14 cellular contexts compared by ENCODE assay signal in the genomic region with DNA sequence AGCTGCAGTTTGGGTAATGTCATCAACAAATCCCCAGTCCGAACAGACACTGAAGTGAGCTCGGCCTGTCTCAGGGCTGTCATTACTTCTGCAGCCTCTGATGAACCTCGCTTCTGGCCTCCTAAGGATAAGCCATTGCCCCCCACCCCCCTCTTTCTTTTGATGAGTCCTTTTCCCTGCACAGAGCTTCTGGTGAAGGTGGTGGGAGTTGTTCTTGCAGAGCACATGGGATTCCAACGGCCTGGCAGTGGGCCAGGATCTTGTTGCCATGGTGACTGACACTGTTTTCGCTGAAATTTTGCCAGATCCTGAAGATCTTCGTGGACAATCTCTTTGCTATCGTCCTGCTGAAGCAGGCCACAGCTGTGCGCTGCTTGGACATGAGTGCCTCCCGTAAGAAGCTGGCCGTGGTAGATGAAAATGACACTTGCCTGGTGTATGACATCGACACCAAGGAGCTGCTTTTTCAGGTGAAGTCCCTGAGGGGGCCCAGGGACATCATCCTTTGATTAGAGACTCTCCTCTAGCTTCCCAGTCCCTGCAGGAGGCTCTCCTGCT. TPM values are rescaled to one million over a fixed set of nuclear protein-coding genes. Genes with fewer than 3 reads are reported as not detected.
DNase-seq lines count a peak whose midpoint lies in the region; ATAC-seq, FAIRE-seq and TF ChIP-seq lines count a peak whose summit lies in the region.
"Not testable (repeated sequence)": the region's sequence is repeated elsewhere in the genome, so short reads cannot be mapped to it uniquely, and the experiment has no call there.
"Had no signal": no experiment of that assay in that cellular context is flagged by ENCODE, and none has a peak within 500 bp of the region (broad histone marks: within the 10 kb centered on the region; RNA-seq: fewer than 3 reads in every experiment).

No MANE protein-coding gene starts in this region.

- ATAC-seq in CD4-positive, CD25-positive, alpha-beta regulatory T cell (ENCODE audit: low read depth in 2 of 2) = not testable (repeated sequence)
- ATAC-seq in omental fat pad (ENCODE audit: low FRiP score) = peak; percentile 4

- TF ChIP-seq POLR2A in esophagus squamous epithelium (IDR thresholded peaks at IDR 0.05); suprapubic skin (IDR thresholded peaks at IDR 0.05): not testable (repeated sequence)

- H3K27ac Mint-ChIP-seq in CD4-positive, CD25-positive, alpha-beta regulatory T cell = peak overlapping the region; percentile 39 to 99 (median 98)
- H3K27ac Mint-ChIP-seq in activated T-helper 1 cell treated with anti-CD3 and anti-CD28 coated beads, Interleukin-12 subunit alpha, Interleukin-12 subunit beta, Interleukin-2, Interleukin-4 antibody, amounts not matched to agents 30 ng/mL and 10 ng/mL and 1 ng/mL, durations not matched to agents 14 hours and 24 hours and 36 hours = peak overlapping the region; percentile 82

- peaks cover 48% of the 10 kb centered on the region for H3K36me3 Mint-ChIP-seq in CD4-positive, CD25-positive, alpha-beta regulatory T cell
- H3K36me3 Mint-ChIP-seq in activated T-helper 1 cell treated with anti-CD3 and anti-CD28 coated beads, Interleukin-12 subunit alpha, Interleukin-12 subunit beta, Interleukin-2, Interleukin-4 antibody, amounts not matched to agents 30 ng/mL and 10 ng/mL and 1 ng/mL, durations not matched to agents 14 hours and 24 hours and 36 hours (ENCODE audit: low read depth) = peaks cover 11% of the 10 kb centered on the region

- H3K27me3 ChIP-seq in CD4-positive, CD25-positive, alpha-beta regulatory T cell (ENCODE audit: control insufficient read depth, insufficient read depth, low read length); brain microvascular endothelial cell (replicated peaks); esophagus squamous epithelium; keratinocyte (ENCODE audit: control insufficient read depth, extremely low read depth, insufficient read depth, low read length); suprapubic skin: not testable (repeated sequence)

- H3K9ac ChIP-seq in keratinocyte (ENCODE audit: control insufficient read depth, extremely low read depth, insufficient read depth, low read length) = peak overlapping the region; percentile 49

- not testable (repeated sequence) for H3K9me3 Mint-ChIP-seq in CD4-positive, CD25-positive, alpha-beta regulatory T cell; activated T-helper 1 cell treated with anti-CD3 and anti-CD28 coated beads, Interleukin-12 subunit alpha, Interleukin-12 subunit beta, Interleukin-2, Interleukin-4 antibody, amounts not matched to agents 30 ng/mL and 10 ng/mL and 1 ng/mL, durations not matched to agents 14 hours and 24 hours and 36 hours

- H3K4me1 ChIP-seq in CD4-positive, CD25-positive, alpha-beta regulatory T cell (ENCODE audit: control insufficient read depth, insufficient read depth, low read length, poor library complexity, severe bottlenecking) = peaks cover 18% of the 10 kb centered on the region
- H3K4me1 ChIP-seq in esophagus squamous epithelium = peaks cover 8 to 50% (median 31%) of the 10 kb centered on the region in 3 donors
- peaks cover 14% of the 10 kb centered on the region for H3K4me1 ChIP-seq in keratinocyte (ENCODE audit: control insufficient read depth, extremely low read depth, insufficient read depth, low read length)
- peaks cover 43% of the 10 kb centered on the region for H3K4me1 ChIP-seq in suprapubic skin

- H3K79me2 ChIP-seq in keratinocyte (ENCODE audit: control insufficient read depth, insufficient read depth, low read length) = not testable (repeated sequence)

- not testable (repeated sequence) for H2AFZ ChIP-seq in keratinocyte (ENCODE audit: control insufficient read depth, low read length)

- intact Hi-C loops in activated T-helper 1 cell treated with anti-CD3 and anti-CD28 coated beads, Interleukin-12 subunit alpha, Interleukin-12 subunit beta, Interleukin-2, Interleukin-4 antibody, amounts not matched to agents 30 ng/mL and 10 ng/mL and 1 ng/mL, durations not matched to agents 14 hours and 24 hours and 36 hours (cut with micrococcal nuclease) = not testable (repeated sequence)
- intact Hi-C loops in esophagus squamous epithelium (cut with DNase I) = loop anchor here (10.0 kb wide), 1 partner anchor 123 kb away; a partner anchor contains a TSS

- H3K4me3 ChIP-seq in CD4-positive, CD25-positive, alpha-beta regulatory T cell (ENCODE audit: low read depth, low read length); brain microvascular endothelial cell (ENCODE audit: low read depth, low read length); esophagus squamous epithelium; keratinocyte (ENCODE audit: control insufficient read depth in 2 of 3, extremely low read depth in 1 of 3, insufficient read depth in 2 of 3, low read depth in 1 of 3, low read length in 3 of 3); suprapubic skin: not testable (repeated sequence)

- DNase-seq in CD4-positive, CD25-positive, alpha-beta regulatory T cell; activated T-helper 1 cell treated with anti-CD3 and anti-CD28 coated beads, Interleukin-12 subunit alpha, Interleukin-12 subunit beta, Interleukin-2, Interleukin-4 antibody, amounts not matched to agents 30 ng/mL and 10 ng/mL and 1 ng/mL, durations not matched to agents 14 hours and 24 hours and 36 hours (ENCODE audit: low spot score); esophagus squamous epithelium (lab: John Stamatoyannopoulos, UW); keratinocyte (ENCODE audit: low read depth, low spot score); omental fat pad (ENCODE audit: low spot score); suprapubic skin (ENCODE audit: low spot score in 2 of 2): not testable (repeated sequence)
- peak; percentile 82 for DNase-seq in NCI-H2227 (lab: John Stamatoyannopoulos, UW; ENCODE audit: unreplicated experiment)
- peak; percentile 78 for DNase-seq in brain microvascular endothelial cell

- in situ Hi-C loops in brain microvascular endothelial cell (cut with HindIII; ENCODE audit: low pct_ligation_motif_present, low sequenced_read_pairs) = not testable (repeated sequence)

- H3K27ac ChIP-seq in CD4-positive, CD25-positive, alpha-beta regulatory T cell (ENCODE audit: insufficient read depth, low read length, poor library complexity, severe bottlenecking) = peak overlapping the region; percentile 71
- not testable (repeated sequence) for H3K27ac ChIP-seq in brain microvascular endothelial cell
- H3K27ac ChIP-seq in esophagus squamous epithelium = peak overlapping the region; percentile 71 to 84 (median 81)
- peak overlapping the region; percentile 24 for H3K27ac ChIP-seq in keratinocyte (ENCODE audit: control insufficient read depth, insufficient read depth, low read length)
- peak overlapping the region; percentile 66 for H3K27ac ChIP-seq in suprapubic skin

- TF ChIP-seq CTCF in brain microvascular endothelial cell (IDR thresholded peaks at IDR 0.05; ENCODE audit: low read depth, low read length, missing control alignments); esophagus squamous epithelium (IDR thresholded peaks at IDR 0.05); keratinocyte (optimal IDR thresholded peaks at IDR 0.05 in 1 of 3, IDR thresholded peaks at IDR 0.05 in 1 of 3, conservative IDR thresholded peaks at IDR 0.05 in 1 of 3; ENCODE audit: extremely low read depth in 1 of 3, insufficient read depth in 2 of 3, low read length in 3 of 3); omental fat pad (IDR thresholded peaks at IDR 0.05); suprapubic skin (IDR thresholded peaks at IDR 0.05): not testable (repeated sequence)

- not testable (repeated sequence) for H3K9me1 ChIP-seq in keratinocyte (ENCODE audit: control insufficient read depth, extremely low read depth, insufficient read depth, low read length)

- dilution Hi-C loops in keratinocyte (cut with MboI; ENCODE audit: extremely low pct_ligation_motif_present, low sequenced_read_pairs) = not testable (repeated sequence)

- H3K27me3 Mint-ChIP-seq in CD4-positive, CD25-positive, alpha-beta regulatory T cell; activated T-helper 1 cell treated with anti-CD3 and anti-CD28 coated beads, Interleukin-12 subunit alpha, Interleukin-12 subunit beta, Interleukin-2, Interleukin-4 antibody, amounts not matched to agents 30 ng/mL and 10 ng/mL and 1 ng/mL, durations not matched to agents 14 hours and 24 hours and 36 hours (ENCODE audit: insufficient read depth): not testable (repeated sequence)

- peak; percentile 32 for FAIRE-seq in keratinocyte (lab: Jason Lieb, UNC)

- peak overlapping the region; percentile 26 for H3K4me2 ChIP-seq in keratinocyte (ENCODE audit: control insufficient read depth, extremely low read depth, insufficient read depth, low read depth, low read length)

- H3K4me3 Mint-ChIP-seq in CD4-positive, CD25-positive, alpha-beta regulatory T cell = peak overlapping the region in 1 of 4 donors; percentile 76
- H3K4me3 Mint-ChIP-seq in activated T-helper 1 cell treated with anti-CD3 and anti-CD28 coated beads, Interleukin-12 subunit alpha, Interleukin-12 subunit beta, Interleukin-2, Interleukin-4 antibody, amounts not matched to agents 30 ng/mL and 10 ng/mL and 1 ng/mL, durations not matched to agents 14 hours and 24 hours and 36 hours = not testable (repeated sequence)

- H3K4me1 Mint-ChIP-seq in CD4-positive, CD25-positive, alpha-beta regulatory T cell = peaks cover 6 to 26% (median 10%) of the 10 kb centered on the region in 4 donors
- not testable (repeated sequence) for H3K4me1 Mint-ChIP-seq in activated T-helper 1 cell treated with anti-CD3 and anti-CD28 coated beads, Interleukin-12 subunit alpha, Interleukin-12 subunit beta, Interleukin-2, Interleukin-4 antibody, amounts not matched to agents 30 ng/mL and 10 ng/mL and 1 ng/mL, durations not matched to agents 14 hours and 24 hours and 36 hours (ENCODE audit: low read depth)

- 56 to 60% methylated on average over 5 to 6 of the region's 11 CpGs for WGBS in esophagus squamous epithelium, 2 donors
- 62% methylated on average over 4 of the region's 11 CpGs for WGBS in suprapubic skin

- not testable (repeated sequence) for TF ChIP-seq EP300 in suprapubic skin (IDR thresholded peaks at IDR 0.05)

- H3K9me3 ChIP-seq in CD4-positive, CD25-positive, alpha-beta regulatory T cell (ENCODE audit: control insufficient read depth in 2 of 2, low read length in 2 of 2); esophagus squamous epithelium; keratinocyte (ENCODE audit: control insufficient read depth, low read depth, low read length); suprapubic skin: not testable (repeated sequence)

- H4K20me1 ChIP-seq in keratinocyte (ENCODE audit: control insufficient read depth, extremely low read depth, insufficient read depth, low read length) = not testable (repeated sequence)

- H3K36me3 ChIP-seq in CD4-positive, CD25-positive, alpha-beta regulatory T cell (ENCODE audit: control insufficient read depth, insufficient read depth, low read length) = peaks cover 11% of the 10 kb centered on the region
- not testable (repeated sequence) for H3K36me3 ChIP-seq in brain microvascular endothelial cell (replicated peaks)
- H3K36me3 ChIP-seq in esophagus squamous epithelium = peaks cover 0 to 64% (median 9%) of the 10 kb centered on the region in 3 donors
- H3K36me3 ChIP-seq in keratinocyte (ENCODE audit: control insufficient read depth in 2 of 2, extremely low read depth in 1 of 2, insufficient read depth in 2 of 2, low read length in 2 of 2) = peaks cover 6 to 18% of the 10 kb centered on the region in 2 experiments
- peaks cover 56% of the 10 kb centered on the region for H3K36me3 ChIP-seq in suprapubic skin

RNA-seq across cellular contexts. Expression of a gene that starts 41.3 kb away (rescaled TPM):
- total RNA-seq in CD4-positive, CD25-positive, alpha-beta regulatory T cell = 19.3 TPM
- 1 to 10 TPM; 2.5 to 5.3 (median 3.8) TPM for polyA plus RNA-seq in CD4-positive, CD25-positive, alpha-beta regulatory T cell
- total RNA-seq in activated T-helper 1 cell treated with anti-CD3 and anti-CD28 coated beads, Interleukin-12 subunit alpha, Interleukin-12 subunit beta, Interleukin-2, Interleukin-4 antibody, amounts not matched to agents 30 ng/mL and 10 ng/mL and 1 ng/mL, durations not matched to agents 14 hours and 24 hours and 36 hours = 10.0 and 14.7 TPM in 2 replicates
- total RNA-seq in esophagus squamous epithelium (10 to 100 TPM in 2 of 4 donors, 1 to 10 TPM in 2; 6.0 to 26.5 (median 11.5) TPM), omental fat pad (10 to 100 TPM; 19.6 to 62.9 (median 28.2) TPM), suprapubic skin (10 to 100 TPM in 3 of 4 donors, 1 to 10 TPM in 1; 9.5 to 47.6 (median 24.5) TPM)
- polyA plus RNA-seq in keratinocyte = 6.2 to 7.1 TPM (median 6.5 TPM) in 3 replicates
- polyA plus RNA-seq in keratinocyte (2011; ENCODE audit: low read depth) = 5.6 TPM
- 4.6 and 5.2 TPM in 2 replicates for polyA plus RNA-seq in keratinocyte (2011; cell fraction: cytosol; rRNA removed)
- 12.1 and 18.1 TPM in 2 replicates for polyA plus RNA-seq in keratinocyte (2011; cell fraction: nucleus; rRNA removed)
- polyA plus RNA-seq in keratinocyte (2012; ENCODE audit: low replicate concordance) = 2.6 and 5.0 TPM in 2 replicates
- polyA minus RNA-seq in keratinocyte = 10.8 to 23.1 TPM (median 22.9 TPM) in 3 replicates
- polyA minus RNA-seq in keratinocyte (2011; cell fraction: cytosol; rRNA and poly(A)+ RNA removed) = 8.2 TPM
- 8.4 and 13.3 TPM in 2 replicates for polyA minus RNA-seq in keratinocyte (2011; cell fraction: nucleus; rRNA and poly(A)+ RNA removed)

RNA-seq across cellular contexts. Expression of a gene that starts 41.6 kb away (rescaled TPM):
- total RNA-seq in CD4-positive, CD25-positive, alpha-beta regulatory T cell = 44.6 TPM
- polyA plus RNA-seq in CD4-positive, CD25-positive, alpha-beta regulatory T cell = 10 to 100 TPM; 37.0 to 46.7 (median 42.3) TPM
- 44.1 and 53.3 TPM in 2 replicates for total RNA-seq in activated T-helper 1 cell treated with anti-CD3 and anti-CD28 coated beads, Interleukin-12 subunit alpha, Interleukin-12 subunit beta, Interleukin-2, Interleukin-4 antibody, amounts not matched to agents 30 ng/mL and 10 ng/mL and 1 ng/mL, durations not matched to agents 14 hours and 24 hours and 36 hours
- total RNA-seq in esophagus squamous epithelium (10 to 100 TPM; 10.9 to 21.5 (median 17.6) TPM), omental fat pad (10 to 100 TPM; 15.6 to 29.3 (median 27.8) TPM), suprapubic skin (10 to 100 TPM; 14.8 to 42.5 (median 24.0) TPM)
- polyA plus RNA-seq in keratinocyte = 20.3 to 35.0 TPM (median 24.3 TPM) in 3 replicates
- polyA plus RNA-seq in keratinocyte (2011; ENCODE audit: low read depth) = 43.0 TPM
- 14.3 and 23.8 TPM in 2 replicates for polyA plus RNA-seq in keratinocyte (2011; cell fraction: cytosol; rRNA removed)
- polyA plus RNA-seq in keratinocyte (2011; cell fraction: nucleus; rRNA removed) = 42.8 and 55.4 TPM in 2 replicates
- 17.1 and 17.4 TPM in 2 replicates for polyA plus RNA-seq in keratinocyte (2012; ENCODE audit: low replicate concordance)
- polyA minus RNA-seq in keratinocyte = 6.1 to 16.9 TPM (median 12.7 TPM) in 3 replicates
- 17.5 TPM for polyA minus RNA-seq in keratinocyte (2011; cell fraction: cytosol; rRNA and poly(A)+ RNA removed)
- polyA minus RNA-seq in keratinocyte (2011; cell fraction: nucleus; rRNA and poly(A)+ RNA removed) = 15.0 and 19.2 TPM in 2 replicates

RNA-seq across cellular contexts. Expression of a gene that starts 47.1 kb away (rescaled TPM):
- not detected for total RNA-seq in CD4-positive, CD25-positive, alpha-beta regulatory T cell
- not detected for polyA plus RNA-seq in CD4-positive, CD25-positive, alpha-beta regulatory T cell
- total RNA-seq in activated T-helper 1 cell treated with anti-CD3 and anti-CD28 coated beads, Interleukin-12 subunit alpha, Interleukin-12 subunit beta, Interleukin-2, Interleukin-4 antibody, amounts not matched to agents 30 ng/mL and 10 ng/mL and 1 ng/mL, durations not matched to agents 14 hours and 24 hours and 36 hours = not detected in 2 replicates
- total RNA-seq in esophagus squamous epithelium = not detected
- polyA plus RNA-seq in keratinocyte = not detected in 3 replicates
- polyA plus RNA-seq in keratinocyte (2011; ENCODE audit: low read depth) = not detected
- not detected in 2 replicates for polyA plus RNA-seq in keratinocyte (2011; cell fraction: cytosol; rRNA removed)
- polyA plus RNA-seq in keratinocyte (2011; cell fraction: nucleus; rRNA removed) = not detected in 2 replicates
- not detected in 2 replicates for polyA plus RNA-seq in keratinocyte (2012; ENCODE audit: low replicate concordance)
- polyA minus RNA-seq in keratinocyte = not detected in 3 replicates
- not detected for polyA minus RNA-seq in keratinocyte (2011; cell fraction: cytosol; rRNA and poly(A)+ RNA removed)
- not detected in 2 replicates for polyA minus RNA-seq in keratinocyte (2011; cell fraction: nucleus; rRNA and poly(A)+ RNA removed)
- under 1 TPM in 1 of 4 donors, not detected in 3; 0.28 TPM for total RNA-seq in omental fat pad
- not detected for total RNA-seq in suprapubic skin
- total RNA-seq: H9, liver, natural killer cell, right lobe of liver, SK-MEL-5, transverse colon had no signal
- polyA plus RNA-seq: liver had no signal

RNA-seq across cellular contexts. Expression of a gene that starts 52.9 kb away (rescaled TPM):
- total RNA-seq in CD4-positive, CD25-positive, alpha-beta regulatory T cell = 2.2 TPM
- under 1 TPM in 3 of 4 donors, not detected in 1; 0.05 to 0.13 (median 0.05) TPM for polyA plus RNA-seq in CD4-positive, CD25-positive, alpha-beta regulatory T cell
- total RNA-seq in activated T-helper 1 cell treated with anti-CD3 and anti-CD28 coated beads, Interleukin-12 subunit alpha, Interleukin-12 subunit beta, Interleukin-2, Interleukin-4 antibody, amounts not matched to agents 30 ng/mL and 10 ng/mL and 1 ng/mL, durations not matched to agents 14 hours and 24 hours and 36 hours = 0.32 and 0.34 TPM in 2 replicates
- under 1 TPM in 1 of 4 donors, not detected in 3; under 0.01 TPM for total RNA-seq in esophagus squamous epithelium
- polyA plus RNA-seq in keratinocyte = 0.17 to 0.42 TPM (median 0.34 TPM) in 3 replicates
- not detected for polyA plus RNA-seq in keratinocyte (2011; ENCODE audit: low read depth)
- 0.07 and 0.08 TPM in 2 replicates for polyA plus RNA-seq in keratinocyte (2011; cell fraction: cytosol; rRNA removed)
- polyA plus RNA-seq in keratinocyte (2011; cell fraction: nucleus; rRNA removed) = 1.2 and 1.8 TPM in 2 replicates
- polyA plus RNA-seq in keratinocyte (2012; ENCODE audit: low replicate concordance) = 0.06 and 0.24 TPM in 2 replicates
- 0.40 to 0.86 TPM (median 0.59 TPM) in 3 replicates for polyA minus RNA-seq in keratinocyte
- not detected for polyA minus RNA-seq in keratinocyte (2011; cell fraction: cytosol; rRNA and poly(A)+ RNA removed)
- 0.31 and 0.53 TPM in 2 replicates for polyA minus RNA-seq in keratinocyte (2011; cell fraction: nucleus; rRNA and poly(A)+ RNA removed)
- total RNA-seq in omental fat pad = 1 to 10 TPM in 2 of 4 donors, under 1 TPM in 2; 0.24 to 2.8 (median 1.0) TPM
- total RNA-seq in suprapubic skin = 1 to 10 TPM in 1 of 4 donors, under 1 TPM in 2, not detected in 1; 0.13 to 1.1 (median 0.23) TPM
